In the genomic region with DNA sequence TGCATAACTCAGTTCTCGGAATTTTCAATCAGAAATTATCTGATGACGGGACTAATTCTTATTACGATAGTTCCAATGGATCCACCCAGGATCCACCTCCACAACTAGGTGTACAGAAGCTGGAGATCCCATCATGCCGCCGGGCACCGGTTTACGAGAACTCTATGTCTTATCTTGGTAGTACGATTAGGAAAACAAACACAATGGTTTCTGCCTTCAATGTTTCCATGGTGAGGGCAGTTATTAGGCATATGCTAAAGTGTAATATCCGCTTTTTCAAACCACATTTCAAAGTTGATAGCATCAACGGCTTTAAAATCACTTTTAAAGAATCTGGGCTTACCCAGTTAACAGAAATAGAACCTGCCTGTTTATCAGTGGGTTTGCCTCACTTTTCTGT, we compare ENCODE assay signal across 20 cellular contexts.
DNase-seq lines count a peak whose midpoint lies in the region; ATAC-seq and TF ChIP-seq lines count a peak whose summit lies in the region.
"Had no signal": no experiment of that assay in that cellular context is flagged by ENCODE, and none has a peak within 500 bp of the region (broad histone marks: within the 10 kb centered on the region; RNA-seq: fewer than 3 reads in every experiment).

No MANE protein-coding gene starts in this region.

- H3K9me3 ChIP-seq in mammary epithelial cell (replicated peaks; ENCODE audit: insufficient read depth, low read length), result peaks cover 5% of the 10 kb centered on the region
- H3K9me3 ChIP-seq: BLaER1, vagina had no signal

- no peak overlapping the region for H2AFZ ChIP-seq in mammary epithelial cell (ENCODE audit: low read depth, low read length)

- peaks cover 1% of the 10 kb centered on the region for H3K36me3 Mint-ChIP-seq in activated CD8-positive, alpha-beta T cell treated with anti-CD3 and anti-CD28 coated beads for 36 hours (ENCODE audit: low read depth)
- no peaks in the 10 kb centered on the region for H3K36me3 Mint-ChIP-seq in activated CD8-positive, alpha-beta T cell treated with anti-CD3 and anti-CD28 coated beads, Interleukin-2, amount 10 ng/mL, durations not matched to agents 7 days and 5 days (ENCODE audit: low read depth)
- H3K36me3 Mint-ChIP-seq in activated T-cell treated with anti-CD3 and anti-CD28 coated beads, Interleukin-2, amount 50 U/mL, for 72 hours (ENCODE audit: insufficient read depth in 2 of 2), result peaks cover 4 to 7% of the 10 kb centered on the region in 2 donors
- peaks cover 5% of the 10 kb centered on the region for H3K36me3 Mint-ChIP-seq in natural killer cell treated with Interleukin-12 subunit alpha and Interleukin-12 subunit beta and Interleukin-15 and Interleukin-18, amount 100 ng/mL, for 72 hours

- TF ChIP-seq CTCF in activated CD8-positive, alpha-beta T cell treated with anti-CD3 and anti-CD28 coated beads for 36 hours (IDR thresholded peaks at IDR 0.05), result no peak
- TF ChIP-seq CTCF in LNCaP clone FGC (IDR thresholded peaks at IDR 0.05; ENCODE audit: control insufficient read depth, extremely low read depth, insufficient read depth) (no peak), mammary epithelial cell (conservative IDR thresholded peaks at IDR 0.05 in 1 of 2, IDR thresholded peaks at IDR 0.05 in 1 of 2; ENCODE audit: extremely low read depth in 1 of 2, insufficient read depth in 1 of 2, low read depth in 1 of 2, low read length in 2 of 2) (no peak)

- no peak overlapping the region for H3K27ac ChIP-seq in mammary epithelial cell (ENCODE audit: insufficient read depth, low read depth, low read length)
- H3K27ac ChIP-seq: BLaER1, vagina had no signal

- WGBS in mammary epithelial cell (ENCODE audit: low coverage, missing lambda C conversion rate), result 85% methylated on average over 10 of the region's 10 CpGs

- peak overlapping the region; percentile 87 for H3K27ac Mint-ChIP-seq in activated CD8-positive, alpha-beta T cell treated with anti-CD3 and anti-CD28 coated beads for 36 hours
- no peak overlapping the region for H3K27ac Mint-ChIP-seq in activated CD8-positive, alpha-beta T cell treated with anti-CD3 and anti-CD28 coated beads, Interleukin-2, amount 10 ng/mL, durations not matched to agents 7 days and 5 days
- H3K27ac Mint-ChIP-seq in activated T-cell treated with anti-CD3 and anti-CD28 coated beads, Interleukin-2, amount 50 U/mL, for 72 hours, result peak overlapping the region; percentile 99
- peak overlapping the region; percentile 59 to 91 for H3K27ac Mint-ChIP-seq in natural killer cell treated with Interleukin-12 subunit alpha and Interleukin-12 subunit beta and Interleukin-15 and Interleukin-18, amount 100 ng/mL, for 72 hours
- H3K27ac Mint-ChIP-seq: nephron had no signal

- intact Hi-C loops in activated CD8-positive, alpha-beta T cell treated with anti-CD3 and anti-CD28 coated beads for 36 hours (cut with micrococcal nuclease), result loop anchor here (10.0 kb wide), 1 partner anchor 120 kb away; no protein-coding TSS in a partner anchor
- intact Hi-C loops in mammary epithelial cell (cut with micrococcal nuclease), result no loop called here

- DNase-seq in activated CD8-positive, alpha-beta T cell treated with anti-CD3 and anti-CD28 coated beads for 36 hours, result no peak
- DNase-seq in activated CD8-positive, alpha-beta T cell treated with anti-CD3 and anti-CD28 coated beads, Interleukin-2, amount 10 ng/mL, durations not matched to agents 7 days and 5 days, result no peak
- DNase-seq in LNCaP clone FGC (ENCODE audit: low read depth) (peak; percentile 34), DMS153 treated with DMSO at 0.1 percent for 48 hours (lab: John Stamatoyannopoulos, UW; ENCODE audit: unreplicated experiment) (no peak), pons (ENCODE audit: low spot score) (no peak), mammary epithelial cell (no peak)
- DNase-seq in activated T-cell treated with anti-CD3 and anti-CD28 coated beads, Interleukin-2, amount 50 U/mL, for 72 hours, result no peak
- no peak for DNase-seq in natural killer cell treated with Interleukin-12 subunit alpha and Interleukin-12 subunit beta and Interleukin-15 and Interleukin-18, amount 100 ng/mL, for 72 hours (ENCODE audit: low spot score)
- DNase-seq: activated CD8-positive, alpha-beta memory T cell treated with anti-CD3 and anti-CD28 coated beads, Interleukin-2, amount 50 U/mL, for 4 hours; glutamatergic neuron; left cardiac atrium; NCI-H1092; NCI-H2029; posterior cingulate gyrus; SHP77; substantia nigra had no signal

- H3K79me2 ChIP-seq in mammary epithelial cell (ENCODE audit: insufficient read depth, low read length), result no peaks in the 10 kb centered on the region

- no TSS peak for BruUV-seq in mammary epithelial cell (replicated peaks; lab: Mats Ljungman, UMichigan)

- H3K9ac ChIP-seq in mammary epithelial cell (ENCODE audit: insufficient read depth, low read length), result no peak overlapping the region
- H3K9ac ChIP-seq: BLaER1 had no signal

- H3K4me3 ChIP-seq in LNCaP clone FGC (ENCODE audit: low read depth, low read length), result no peak overlapping the region
- H3K4me3 ChIP-seq in mammary epithelial cell (replicated peaks in 1 of 3; ENCODE audit: insufficient read depth in 1 of 3, low read depth in 2 of 3, low read length in 3 of 3), result no peak overlapping the region
- H3K4me3 ChIP-seq: BLaER1, vagina had no signal

- H3K36me3 ChIP-seq in mammary epithelial cell (ENCODE audit: insufficient read depth, low read length), result no peaks in the 10 kb centered on the region
- H3K36me3 ChIP-seq: BLaER1, vagina had no signal

- dilution Hi-C loops in mammary epithelial cell (cut with HindIII; ENCODE audit: low sequenced_read_pairs), result no loop called here

- H3K27me3 ChIP-seq in mammary epithelial cell (ENCODE audit: insufficient read depth, low read length), result no peaks in the 10 kb centered on the region
- H3K27me3 ChIP-seq: BLaER1, vagina had no signal

- peaks cover 38% of the 10 kb centered on the region for H3K4me1 Mint-ChIP-seq in activated CD8-positive, alpha-beta T cell treated with anti-CD3 and anti-CD28 coated beads for 36 hours (ENCODE audit: low read depth)
- H3K4me1 Mint-ChIP-seq in activated CD8-positive, alpha-beta T cell treated with anti-CD3 and anti-CD28 coated beads, Interleukin-2, amount 10 ng/mL, durations not matched to agents 7 days and 5 days (ENCODE audit: low read depth), result peaks cover 4% of the 10 kb centered on the region
- H3K4me1 Mint-ChIP-seq in activated T-cell treated with anti-CD3 and anti-CD28 coated beads, Interleukin-2, amount 50 U/mL, for 72 hours (ENCODE audit: low read depth), result peaks cover 60% of the 10 kb centered on the region
- peaks cover 9 to 30% of the 10 kb centered on the region in 2 donors for H3K4me1 Mint-ChIP-seq in natural killer cell treated with Interleukin-12 subunit alpha and Interleukin-12 subunit beta and Interleukin-15 and Interleukin-18, amount 100 ng/mL, for 72 hours (ENCODE audit: low read depth in 2 of 2)

- POLR2A ChIA-PET in activated CD8-positive, alpha-beta T cell treated with anti-CD3 and anti-CD28 coated beads for 36 hours (lab: Charles Lee), result no interaction called here
- POLR2A ChIA-PET in activated CD8-positive, alpha-beta T cell treated with anti-CD3 and anti-CD28 coated beads, Interleukin-2, amount 10 ng/mL, durations not matched to agents 7 days and 5 days (lab: Charles Lee), result interaction anchor here (1.6 kb wide), 1 partner anchor 117 kb away, joined by 6 read pairs; no protein-coding TSS in a partner anchor

- CTCF ChIA-PET in activated CD8-positive, alpha-beta T cell treated with anti-CD3 and anti-CD28 coated beads for 36 hours (lab: Charles Lee), result interaction anchor here (1.0 kb wide), 1 partner anchor 64 kb away, joined by 3 read pairs; no protein-coding TSS in a partner anchor
- CTCF ChIA-PET in activated CD8-positive, alpha-beta T cell treated with anti-CD3 and anti-CD28 coated beads, Interleukin-2, amount 10 ng/mL, durations not matched to agents 7 days and 5 days (lab: Charles Lee), result no interaction called here
- CTCF ChIA-PET in mammary epithelial cell (lab: Charles Lee; ENCODE audit: low non-redundant PET), result no interaction called here

- H3K4me3 Mint-ChIP-seq in activated CD8-positive, alpha-beta T cell treated with anti-CD3 and anti-CD28 coated beads for 36 hours, result no peak overlapping the region
- no peak overlapping the region for H3K4me3 Mint-ChIP-seq in activated CD8-positive, alpha-beta T cell treated with anti-CD3 and anti-CD28 coated beads, Interleukin-2, amount 10 ng/mL, durations not matched to agents 7 days and 5 days
- peak overlapping the region in 1 of 2 donors; percentile 74 for H3K4me3 Mint-ChIP-seq in activated T-cell treated with anti-CD3 and anti-CD28 coated beads, Interleukin-2, amount 50 U/mL, for 72 hours
- H3K4me3 Mint-ChIP-seq in natural killer cell treated with Interleukin-12 subunit alpha and Interleukin-12 subunit beta and Interleukin-15 and Interleukin-18, amount 100 ng/mL, for 72 hours, result peak overlapping the region; percentile 55
- H3K4me3 Mint-ChIP-seq: activated naive CD8-positive, alpha-beta T cell; nephron had no signal

- no peak for ATAC-seq in activated CD8-positive, alpha-beta T cell treated with anti-CD3 and anti-CD28 coated beads for 36 hours
- no peak for ATAC-seq in activated CD8-positive, alpha-beta T cell treated with anti-CD3 and anti-CD28 coated beads, Interleukin-2, amount 10 ng/mL, durations not matched to agents 7 days and 5 days
- ATAC-seq in activated T-cell treated with anti-CD3 and anti-CD28 coated beads, Interleukin-2, amount 50 U/mL, for 72 hours (replicated peaks in 1 of 2), result no peak
- no peak for ATAC-seq in natural killer cell treated with Interleukin-12 subunit alpha and Interleukin-12 subunit beta and Interleukin-15 and Interleukin-18, amount 100 ng/mL, for 72 hours
- ATAC-seq: left cardiac atrium had no signal

- H4K20me1 ChIP-seq in mammary epithelial cell (ENCODE audit: insufficient read depth, low read length), result no peaks in the 10 kb centered on the region
- H4K20me1 ChIP-seq: BLaER1 had no signal

- no peak overlapping the region for H3K4me2 ChIP-seq in mammary epithelial cell (ENCODE audit: insufficient read depth, low read depth, low read length)
- H3K4me2 ChIP-seq: BLaER1 had no signal

- peaks cover 4% of the 10 kb centered on the region for H3K9me3 Mint-ChIP-seq in activated CD8-positive, alpha-beta T cell treated with anti-CD3 and anti-CD28 coated beads for 36 hours
- H3K9me3 Mint-ChIP-seq in activated CD8-positive, alpha-beta T cell treated with anti-CD3 and anti-CD28 coated beads, Interleukin-2, amount 10 ng/mL, durations not matched to agents 7 days and 5 days (ENCODE audit: insufficient read depth), result no peaks in the 10 kb centered on the region
- peaks cover 2 to 6% of the 10 kb centered on the region in 2 donors for H3K9me3 Mint-ChIP-seq in activated T-cell treated with anti-CD3 and anti-CD28 coated beads, Interleukin-2, amount 50 U/mL, for 72 hours
- no peaks in the 10 kb centered on the region for H3K9me3 Mint-ChIP-seq in natural killer cell treated with Interleukin-12 subunit alpha and Interleukin-12 subunit beta and Interleukin-15 and Interleukin-18, amount 100 ng/mL, for 72 hours

- in situ Hi-C loops in mammary epithelial cell (cut with MboI; ENCODE audit: low sequenced_read_pairs in 2 of 2), result no loop called here

- H3K4me1 ChIP-seq in mammary epithelial cell (ENCODE audit: insufficient read depth, low read length), result no peaks in the 10 kb centered on the region
- H3K4me1 ChIP-seq: BLaER1 had no signal

- H3K27me3 Mint-ChIP-seq in activated CD8-positive, alpha-beta T cell treated with anti-CD3 and anti-CD28 coated beads for 36 hours, result no peaks in the 10 kb centered on the region
- no peaks in the 10 kb centered on the region for H3K27me3 Mint-ChIP-seq in activated CD8-positive, alpha-beta T cell treated with anti-CD3 and anti-CD28 coated beads, Interleukin-2, amount 10 ng/mL, durations not matched to agents 7 days and 5 days (ENCODE audit: low read depth)
- no peaks in the 10 kb centered on the region for H3K27me3 Mint-ChIP-seq in activated T-cell treated with anti-CD3 and anti-CD28 coated beads, Interleukin-2, amount 50 U/mL, for 72 hours (ENCODE audit: low read depth)
- H3K27me3 Mint-ChIP-seq in natural killer cell treated with Interleukin-12 subunit alpha and Interleukin-12 subunit beta and Interleukin-15 and Interleukin-18, amount 100 ng/mL, for 72 hours, result peaks cover 0 to 7% of the 10 kb centered on the region in 2 donors
- H3K27me3 Mint-ChIP-seq: activated naive CD8-positive, alpha-beta T cell had no signal
